8 cellular contexts compared by ENCODE assay signal in genomic region chr18:57833441-57834101, GRCh38. TPM values are rescaled to one million over a fixed set of nuclear protein-coding genes. Genes with fewer than 3 reads are reported as not detected.
DNase-seq lines count a peak whose midpoint lies in the region; ATAC-seq, FAIRE-seq and TF ChIP-seq lines count a peak whose summit lies in the region.

No MANE protein-coding gene starts in this region.

- H3K27ac ChIP-seq in gastroesophageal sphincter = no peak overlapping the region

- peaks cover 40% of the 10 kb centered on the region for H3K4me1 Mint-ChIP-seq in activated T-cell treated with anti-CD3 and anti-CD28 coated beads, Interleukin-2, amount 50 U/mL, for 72 hours (ENCODE audit: low read depth)
- H3K4me1 Mint-ChIP-seq in memory B cell = peaks cover 21% of the 10 kb centered on the region

- no peak for TF ChIP-seq POLR2A in gastroesophageal sphincter (IDR thresholded peaks at IDR 0.05)

- no peaks in the 10 kb centered on the region for H3K4me1 ChIP-seq in gastroesophageal sphincter

- peaks cover 0 to 4% (median 0%) of the 10 kb centered on the region in 3 donors for H3K9me3 ChIP-seq in gastroesophageal sphincter

- H3K4me3 Mint-ChIP-seq in activated T-cell treated with anti-CD3 and anti-CD28 coated beads, Interleukin-2, amount 50 U/mL, for 72 hours = peak overlapping the region; percentile 56 to 57
- peak overlapping the region; percentile 82 for H3K4me3 Mint-ChIP-seq in memory B cell

- peak; percentile 89 for FAIRE-seq in D721Med (lab: Jason Lieb, UNC)
- FAIRE-seq in GM19239 (lab: Jason Lieb, UNC) = peak; percentile 99

- no peak for DNase-seq in D721Med (ENCODE audit: insufficient read length, low spot score)
- DNase-seq in GM19239 (ENCODE audit: insufficient read length, low spot score) = peak; percentile 18
- DNase-seq in activated T-cell treated with anti-CD3 and anti-CD28 coated beads, Interleukin-2, amount 50 U/mL, for 72 hours = peak; percentile 10 to 20
- no peak for DNase-seq in memory B cell (ENCODE audit: low spot score in 2 of 2)
- DNase-seq in retina = no peak

- H3K9me3 Mint-ChIP-seq in activated T-cell treated with anti-CD3 and anti-CD28 coated beads, Interleukin-2, amount 50 U/mL, for 72 hours = peaks cover 5 to 10% of the 10 kb centered on the region in 2 donors
- H3K9me3 Mint-ChIP-seq in memory B cell = peaks cover 20% of the 10 kb centered on the region

- TF ChIP-seq CTCF in D721Med (IDR thresholded peaks at IDR 0.05; ENCODE audit: insufficient read depth, missing control alignments) (no peak), gastroesophageal sphincter (IDR thresholded peaks at IDR 0.05) (no peak)

- H3K27ac Mint-ChIP-seq in activated T-cell treated with anti-CD3 and anti-CD28 coated beads, Interleukin-2, amount 50 U/mL, for 72 hours = no peak overlapping the region
- peak overlapping the region; percentile 92 for H3K27ac Mint-ChIP-seq in memory B cell

- 49 to 63% methylated on average over 8 of the region's 8 CpGs for WGBS in gastroesophageal sphincter (ENCODE audit: low coverage in 1 of 2), 2 donors

- no peak for TF ChIP-seq EP300 in gastroesophageal sphincter (IDR thresholded peaks at IDR 0.05)

- no peaks in the 10 kb centered on the region for H3K27me3 ChIP-seq in gastroesophageal sphincter

- peaks cover 9 to 14% of the 10 kb centered on the region in 2 donors for H3K36me3 Mint-ChIP-seq in activated T-cell treated with anti-CD3 and anti-CD28 coated beads, Interleukin-2, amount 50 U/mL, for 72 hours (ENCODE audit: insufficient read depth in 2 of 2)
- H3K36me3 Mint-ChIP-seq in memory B cell = peaks cover 11% of the 10 kb centered on the region

- no peaks in the 10 kb centered on the region for H3K36me3 ChIP-seq in gastroesophageal sphincter

- H3K4me3 ChIP-seq in gastroesophageal sphincter = no peak overlapping the region

- ATAC-seq in HG03342 (IDR thresholded peaks at IDR 0.05; ENCODE audit: unreplicated experiment) (peak; percentile 49), memory B cell (ENCODE audit: low read depth) (peak; percentile 30), HG02970 (IDR thresholded peaks at IDR 0.05; ENCODE audit: low FRiP score, unreplicated experiment) (no peak), gastroesophageal sphincter (no peak)
- ATAC-seq in activated T-cell treated with anti-CD3 and anti-CD28 coated beads, Interleukin-2, amount 50 U/mL, for 72 hours (replicated peaks in 1 of 2) = peak; percentile 28 to 40

- H3K27me3 Mint-ChIP-seq in activated T-cell treated with anti-CD3 and anti-CD28 coated beads, Interleukin-2, amount 50 U/mL, for 72 hours (ENCODE audit: low read depth) = peaks cover 44% of the 10 kb centered on the region
- H3K27me3 Mint-ChIP-seq in memory B cell = no peaks in the 10 kb centered on the region

RNA-seq across cellular contexts. Expression of gene ATP8B1, which starts 30.5 kb away (rescaled TPM):
- not detected for total RNA-seq in activated T-cell treated with anti-CD3 and anti-CD28 coated beads, Interleukin-2, amount 50 U/mL, for 72 hours
- total RNA-seq in gastroesophageal sphincter = 10 to 100 TPM; 17.4 to 26.2 (median 23.4) TPM

Comparison
In these comparisons a context has a peak if more than half of its experiments do, and no peak if none do; other contexts are left out.
1. DNase-seq: peak in GM19239 (single experiment) and activated T-cell treated with anti-CD3 and anti-CD28 coated beads, Interleukin-2, amount 50 U/mL, for 72 hours (2 of 2); none in D721Med (single experiment), memory B cell (0 of 2) and retina (single experiment).
2. ATAC-seq: peak in HG03342 (single experiment), activated T-cell treated with anti-CD3 and anti-CD28 coated beads, Interleukin-2, amount 50 U/mL, for 72 hours (2 of 2) and memory B cell (single experiment); none in HG02970 (single experiment) and gastroesophageal sphincter (single experiment).
3. RNA of gene ATP8B1, which starts 30.5 kb away (total RNA-seq): 17.4 to 26.2 TPM in gastroesophageal sphincter; not detected in activated T-cell treated with anti-CD3 and anti-CD28 coated beads, Interleukin-2, amount 50 U/mL, for 72 hours; every median in the first group is over 10 times any median in the second.